ENCODE assay signal across 26 cellular contexts in the genomic region with DNA sequence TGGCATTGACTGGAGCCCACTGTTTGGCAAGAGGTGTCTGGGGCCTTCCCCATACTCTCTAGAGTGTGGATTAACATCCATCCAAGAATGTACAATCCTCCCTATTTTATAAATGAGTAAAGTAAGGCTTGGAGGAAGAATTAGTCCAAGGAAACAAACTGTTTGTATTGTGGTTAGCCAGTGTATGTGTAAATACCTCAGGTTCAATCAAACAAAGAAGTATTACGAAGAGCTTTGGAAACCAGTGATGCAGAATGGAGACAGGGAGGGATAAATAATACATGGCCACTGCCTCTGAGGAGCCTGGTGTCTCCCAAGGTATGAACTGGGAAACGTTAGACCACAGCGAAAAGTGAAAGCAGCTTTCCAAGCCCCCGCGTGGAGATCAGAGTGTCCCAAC.
"Had no signal": no experiment of that assay in that cellular context is flagged by ENCODE, and none has a peak within 500 bp of the region (broad histone marks: within the 10 kb centered on the region; RNA-seq: fewer than 3 reads in every experiment).

No MANE protein-coding gene starts in this region.

- DNase-seq: cerebellar nuclear complex; cortex of kidney; effector memory CD8-positive, alpha-beta T cell; foreskin keratinocyte; glutamatergic neuron; heart right ventricle; hippocampal formation; mesenchymal stem cell; mucosa of descending colon; naive B cell; pancreas; stimulated activated CD4-positive, alpha-beta T cell treated with anti-CD3 and anti-CD28 coated beads, Interleukin-12 subunit alpha, Interleukin-12 subunit beta, amount 100 ng/mL, for 4 hours; stimulated activated CD4-positive, alpha-beta T cell treated with anti-CD3 and anti-CD28 coated beads, Interleukin-1b, Interleukin-23, amount 100 ng/mL, for 48 hours; stimulated activated CD4-positive, alpha-beta T cell treated with anti-CD3 and anti-CD28 coated beads, Interleukin-4, amount 100 ng/mL, for 1 hour; stimulated activated CD8-positive, alpha-beta memory T cell treated with anti-CD3 and anti-CD28 coated beads, Interleukin-4, amount 100 ng/mL, for 48 hours; stimulated activated naive CD4-positive, alpha-beta T cell; stimulated activated naive CD8-positive, alpha-beta T cell treated with anti-CD3 and anti-CD28 coated beads, Interleukin-15, amount 100 ng/mL, for 72 hours; trophoblast cell had no signal

- H3K36me3 ChIP-seq: heart right ventricle, neutrophil, pancreas, suprapubic skin had no signal

- H3K27ac ChIP-seq: foreskin keratinocyte, heart right ventricle, neutrophil, pancreas, suprapubic skin had no signal

- H3K4me3 ChIP-seq: heart right ventricle, lung, mucosa of descending colon, pancreas, smooth muscle cell, suprapubic skin had no signal

- H3K9me3 ChIP-seq: mucosa of descending colon, neutrophil, pancreas, suprapubic skin had no signal

- H3K4me1 ChIP-seq: foreskin keratinocyte, heart right ventricle, pancreas, suprapubic skin had no signal

- FAIRE-seq: endometrium, islet of Langerhans, pancreas had no signal

- ATAC-seq: effector memory CD8-positive, alpha-beta T cell; foreskin keratinocyte; heart right ventricle; left lobe of liver; mucosa of descending colon; pancreas; sciatic nerve; stimulated activated naive CD8-positive, alpha-beta T cell treated with anti-CD3 and anti-CD28 coated beads, Interleukin-15, amount 100 ng/mL, for 72 hours had no signal
